In genomic region chr14:47273939-47274338, GRCh38 we compare ENCODE assay signal across 18 cellular contexts.
DNase-seq lines count a peak whose midpoint lies in the region; ATAC-seq and TF ChIP-seq lines count a peak whose summit lies in the region.
"Had no signal": no experiment of that assay in that cellular context is flagged by ENCODE, and none has a peak within 500 bp of the region (broad histone marks: within the 10 kb centered on the region; RNA-seq: fewer than 3 reads in every experiment).

No MANE protein-coding gene starts in this region.

- CTCF ChIA-PET in IMR-90 (lab: Yijun Ruan, JAX): no interaction called here

- no peak overlapping the region for H4K5ac ChIP-seq in IMR-90 (ENCODE audit: low read depth, low read length)

- H3K4ac ChIP-seq in IMR-90 (ENCODE audit: low read depth, low read length): no peak overlapping the region

- H3K36me3 ChIP-seq in IMR-90 (ENCODE audit: control insufficient read depth, insufficient read depth, low read length): no peaks in the 10 kb centered on the region
- no peaks in the 10 kb centered on the region for H3K36me3 ChIP-seq in ovary
- H3K36me3 ChIP-seq: BLaER1 treated with 17β-estradiol and CSF1 and Interleukin-3, amounts not matched to agents 10 nM and 100 nM had no signal

- ATAC-seq in IMR-90 (ENCODE audit: low read depth): no peak
- ATAC-seq: A549; CD8-positive, alpha-beta T cell had no signal

- H2BK20ac ChIP-seq in IMR-90 (ENCODE audit: low read depth, low read length): no peak overlapping the region

- H3K9ac ChIP-seq in IMR-90 (ENCODE audit: low read depth, low read length): no peak overlapping the region
- H3K9ac ChIP-seq: BLaER1 treated with 17β-estradiol and CSF1 and Interleukin-3, amounts not matched to agents 10 nM and 100 nM had no signal

- TF ChIP-seq POLR2A in IMR-90 (IDR thresholded peaks at IDR 0.05; ENCODE audit: low read depth, low read length) (no peak), ovary (IDR thresholded peaks at IDR 0.05) (no peak)

- H2BK15ac ChIP-seq in IMR-90 (ENCODE audit: low read depth, low read length): no peak overlapping the region

- no peak overlapping the region for H3K14ac ChIP-seq in IMR-90 (replicated peaks; ENCODE audit: low read depth, low read length)

- TF ChIP-seq CTCF in IMR-90 (conservative IDR thresholded peaks at IDR 0.05; ENCODE audit: low read depth, low read length) (no peak), glutamatergic neuron (IDR thresholded peaks at IDR 0.05; ENCODE audit: partially characterized antibody, unreplicated experiment) (no peak), ovary (IDR thresholded peaks at IDR 0.05) (no peak)

- POLR2A ChIA-PET in IMR-90 (lab: Charles Lee; ENCODE audit: unreplicated experiment): no interaction called here

- H2BK5ac ChIP-seq in IMR-90 (ENCODE audit: low read depth, low read length, poor library complexity, severe bottlenecking): no peak overlapping the region

- no peak overlapping the region for H2AK9ac ChIP-seq in IMR-90 (replicated peaks; ENCODE audit: low read depth, low read length, poor library complexity)

- no peak overlapping the region for H3K23ac ChIP-seq in IMR-90 (ENCODE audit: low read depth, low read length)

- no peak overlapping the region for H3K56ac ChIP-seq in IMR-90 (ENCODE audit: extremely low read depth, insufficient read depth, low read length)

- H3K4me3 ChIP-seq in IMR-90 (ENCODE audit: insufficient read depth, low read depth, low read length) (no peak overlapping the region), ovary (no peak overlapping the region)
- H3K4me3 ChIP-seq: A549; BLaER1 treated with 17β-estradiol and CSF1 and Interleukin-3, amounts not matched to agents 10 nM and 100 nM had no signal

- H3K4me1 ChIP-seq in IMR-90 (ENCODE audit: control insufficient read depth, insufficient read depth, low read length) (no peaks in the 10 kb centered on the region), ovary (ENCODE audit: insufficient read depth) (no peaks in the 10 kb centered on the region)
- H3K4me1 ChIP-seq: A549, Caco-2 had no signal

- TF ChIP-seq EP300 in ovary (IDR thresholded peaks at IDR 0.05): no peak

- H3K36me3 Mint-ChIP-seq in glutamatergic neuron (ENCODE audit: unreplicated experiment): no peaks in the 10 kb centered on the region
- H3K36me3 Mint-ChIP-seq: CD8-positive, alpha-beta T cell had no signal

- H3K4me1 Mint-ChIP-seq in glutamatergic neuron (ENCODE audit: low read depth, unreplicated experiment): no peaks in the 10 kb centered on the region
- H3K4me1 Mint-ChIP-seq: B cell had no signal

- no peaks in the 10 kb centered on the region for H4K20me1 ChIP-seq in IMR-90 (ENCODE audit: insufficient read depth, low read length)
- H4K20me1 ChIP-seq: BLaER1 treated with 17β-estradiol and CSF1 and Interleukin-3, amounts not matched to agents 10 nM and 100 nM had no signal

- no peak overlapping the region for H4K91ac ChIP-seq in IMR-90 (ENCODE audit: insufficient read depth, low read depth, low read length)

- no peaks in the 10 kb centered on the region for H3K9me3 Mint-ChIP-seq in glutamatergic neuron (ENCODE audit: unreplicated experiment)
- H3K9me3 Mint-ChIP-seq: CD4-positive, alpha-beta T cell; CD8-positive, alpha-beta T cell had no signal

- H3K27me3 Mint-ChIP-seq in glutamatergic neuron (ENCODE audit: unreplicated experiment): no peaks in the 10 kb centered on the region
- H3K27me3 Mint-ChIP-seq: B cell; CD4-positive, alpha-beta T cell had no signal

- intact Hi-C loops in IMR-90 (cut with micrococcal nuclease) (no loop called here), ovary (cut with DNase I) (no loop called here)

- H2BK120ac ChIP-seq in IMR-90 (ENCODE audit: low read depth, low read length): no peak overlapping the region

- H3K4me3 Mint-ChIP-seq in glutamatergic neuron (ENCODE audit: unreplicated experiment): no peak overlapping the region
- H3K4me3 Mint-ChIP-seq: B cell; CD4-positive, alpha-beta T cell; CD8-positive, alpha-beta T cell had no signal

- DNase-seq in IMR-90 (no peak), OCI-M1 (lab: John Stamatoyannopoulos, UW) (peak; percentile 6), glutamatergic neuron (no peak), NCI-H2107 (lab: John Stamatoyannopoulos, UW) (no peak), NCI-H345 treated with DMSO at 0.1 percent for 48 hours (lab: John Stamatoyannopoulos, UW; ENCODE audit: unreplicated experiment) (no peak), ovary (no peak)
- DNase-seq: AML-193; Caco-2; Calu3; CD4-positive, alpha-beta T cell; CD8-positive, alpha-beta T cell; DMS79 treated with DMSO at 0.1 percent for 48 hours; GF-D8 had no signal

- TF ChIP-seq RAD21 in IMR-90 (IDR thresholded peaks at IDR 0.05; ENCODE audit: low read length): no peak

- H3K9me3 ChIP-seq in IMR-90 (ENCODE audit: control insufficient read depth, insufficient read depth, low read length) (peaks cover 6% of the 10 kb centered on the region), ovary (no peaks in the 10 kb centered on the region)
- H3K9me3 ChIP-seq: A549; BLaER1 treated with 17β-estradiol and CSF1 and Interleukin-3, amounts not matched to agents 10 nM and 100 nM; Caco-2 had no signal

- H3K4me2 ChIP-seq in IMR-90 (ENCODE audit: low read depth, low read length): no peak overlapping the region
- H3K4me2 ChIP-seq: A549; BLaER1 treated with 17β-estradiol and CSF1 and Interleukin-3, amounts not matched to agents 10 nM and 100 nM had no signal

- no peak overlapping the region for H4K8ac ChIP-seq in IMR-90 (ENCODE audit: low read depth in 2 of 2, low read length in 2 of 2)

- no peaks in the 10 kb centered on the region for H3K9me1 ChIP-seq in IMR-90 (ENCODE audit: insufficient read depth, low read length)

- H2AK5ac ChIP-seq in IMR-90 (ENCODE audit: low read depth, low read length): no peak overlapping the region

- no peaks in the 10 kb centered on the region for H3K27me3 ChIP-seq in IMR-90 (ENCODE audit: control insufficient read depth, insufficient read depth, low read length)
- H3K27me3 ChIP-seq in ovary: no peaks in the 10 kb centered on the region
- H3K27me3 ChIP-seq: BLaER1 treated with 17β-estradiol and CSF1 and Interleukin-3, amounts not matched to agents 10 nM and 100 nM had no signal

- peak overlapping the region; percentile 10 for H3K27ac Mint-ChIP-seq in glutamatergic neuron (ENCODE audit: unreplicated experiment)
- H3K27ac Mint-ChIP-seq: B cell; CD4-positive, alpha-beta T cell; CD8-positive, alpha-beta T cell had no signal

- in situ Hi-C loops in IMR-90 (cut with MboI; ENCODE audit: low sequenced_read_pairs): no loop called here

- H3K18ac ChIP-seq in IMR-90 (ENCODE audit: low read depth, low read length): no peak overlapping the region

- no TSS peak for BruUV-seq in IMR-90 (replicated peaks; lab: Mats Ljungman, UMichigan)

- WGBS in IMR-90 (ENCODE audit: extremely low coverage in 2 of 2, insufficient read length in 1 of 2), 2 experiments: no CpG with 5 or more reads among the region's 5 CpGs
- WGBS in ovary, 3 donors: 78 to 90% (median 81%) methylated on average over 5 of the region's 5 CpGs

- no peak overlapping the region for H3K27ac ChIP-seq in IMR-90 (ENCODE audit: insufficient read depth, low read length)
- H3K27ac ChIP-seq in ovary: no peak overlapping the region
- H3K27ac ChIP-seq: 22Rv1; A549; BLaER1 treated with 17β-estradiol and CSF1 and Interleukin-3, amounts not matched to agents 10 nM and 100 nM; C4-2B had no signal

- H2AFZ ChIP-seq in IMR-90 (replicated peaks; ENCODE audit: low read length, poor library complexity): no peak overlapping the region

- dilution Hi-C loops in IMR-90 (cut with HindIII; ENCODE audit: low sequenced_read_pairs, unreplicated experiment): no loop called here

- no peaks in the 10 kb centered on the region for H3K79me1 ChIP-seq in IMR-90 (ENCODE audit: low read depth in 1 of 2, low read length in 2 of 2)

TF ChIP-seq in IMR-90, 13 proteins besides CTCF, POLR2A, EP300 and RAD21:
- TF ChIP-seq RCOR1 (IDR thresholded peaks at IDR 0.05; ENCODE audit: insufficient replicate concordance, low read length): no peak
- TF ChIP-seq CEBPB (IDR thresholded peaks at IDR 0.05; ENCODE audit: low read depth, low read length): peak; percentile 88
- no peak for TF ChIP-seq MXI1 (IDR thresholded peaks at IDR 0.05; ENCODE audit: borderline replicate concordance, low read depth, low read length)
- no peak for TF ChIP-seq RFX5 (IDR thresholded peaks at IDR 0.05; ENCODE audit: low read depth, low read length)
- TF ChIP-seq MAZ (IDR thresholded peaks at IDR 0.05; ENCODE audit: borderline replicate concordance, low read depth, low read length): no peak
- no peak for TF ChIP-seq SMC3 (IDR thresholded peaks at IDR 0.05; ENCODE audit: low read depth, low read length)
- no peak for TF ChIP-seq NFE2L2 (IDR thresholded peaks at IDR 0.05; ENCODE audit: low read depth, low read length)
